16 cellular contexts compared by ENCODE assay signal in the genomic region with DNA sequence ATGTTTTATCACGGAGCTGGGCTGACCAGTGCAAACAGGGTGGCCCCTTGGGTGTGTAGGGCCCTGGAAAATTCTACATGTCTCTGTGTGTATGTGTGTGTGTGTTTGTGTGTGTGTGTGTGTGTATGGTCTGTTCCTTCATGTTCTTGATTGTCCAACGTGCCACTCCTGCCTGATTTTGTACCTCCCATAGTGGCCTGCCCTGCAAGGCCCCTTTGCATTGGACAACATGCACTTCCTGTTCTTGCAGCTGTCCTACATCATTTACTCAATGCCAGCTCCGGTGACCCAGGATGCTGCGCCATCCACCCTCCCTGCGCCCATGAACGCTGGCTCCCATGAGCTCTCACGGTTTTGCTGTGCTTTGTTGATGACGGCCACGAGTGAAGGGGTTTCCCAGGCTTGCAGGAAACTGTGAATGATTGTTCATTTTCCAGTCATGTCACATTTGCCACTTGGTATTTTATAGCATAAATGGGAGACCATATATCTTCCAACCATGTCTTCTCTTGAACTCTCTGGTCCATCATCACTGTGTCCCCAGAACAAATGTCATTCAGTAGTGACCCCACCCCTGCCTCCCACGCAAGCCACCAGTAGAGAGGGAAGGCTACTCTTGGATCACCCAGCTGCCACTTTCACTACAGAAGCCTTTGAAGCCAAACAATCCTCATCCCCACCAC.
DNase-seq lines count a peak whose midpoint lies in the region; ATAC-seq, FAIRE-seq and TF ChIP-seq lines count a peak whose summit lies in the region.
"Had no signal": no experiment of that assay in that cellular context is flagged by ENCODE, and none has a peak within 500 bp of the region (broad histone marks: within the 10 kb centered on the region; RNA-seq: fewer than 3 reads in every experiment).

No MANE protein-coding gene starts in this region.

- DNase-seq in CD4-positive, CD25-positive, alpha-beta regulatory T cell, result peak in 2 of 3 donors; percentile 5 to 41
- peak; percentile 23 for DNase-seq in T-helper 2 cell treated with Interferon-gamma antibody and Interleukin-4, amounts not matched to agents 5 μg/mL and 100 μg/mL, for 36 hours (ENCODE audit: low spot score)
- no peak for DNase-seq in K562 (ENCODE audit: extremely low read depth in 1 of 4, low spot score in 3 of 4)
- DNase-seq in stimulated activated CD4-positive, alpha-beta T cell treated with anti-CD3 and anti-CD28 coated beads, Interleukin-1b, Interleukin-23, amount 100 ng/mL, for 48 hours, result peak; percentile 69
- no peak for DNase-seq in ascending aorta (ENCODE audit: low spot score in 2 of 2)
- no peak for DNase-seq in GOT3 (lab: John Stamatoyannopoulos, UW)
- DNase-seq in amniotic stem cell (lab: John Stamatoyannopoulos, UW), result no peak
- DNase-seq: DMS79 treated with DMSO at 0.1 percent for 48 hours; effector CD4-positive, alpha-beta T cell; KG1; naive thymus-derived CD8-positive, alpha-beta T cell; NCI-H1092 treated with DMSO at 0.1 percent for 48 hours; NCI-H226; tibial artery had no signal

- no peaks in the 10 kb centered on the region for H3K79me2 ChIP-seq in K562 (ENCODE audit: control insufficient read depth, insufficient read depth, low read length)

- POLR2A ChIA-PET in K562 (lab: Yijun Ruan, JAX), result interaction anchor here (1.0 to 1.2 kb wide), 2 partner anchors 12 to 74 kb away, joined by 3 to 4 read pairs; no protein-coding TSS in a partner anchor

- TF ChIP-seq CTCF in K562 (IDR thresholded peaks at IDR 0.05 in 2 of 3, conservative IDR thresholded peaks at IDR 0.05 in 1 of 3; ENCODE audit: insufficient read depth in 2 of 3, low read depth in 1 of 3, low read length in 3 of 3), result no peak
- no peak for TF ChIP-seq CTCF in ascending aorta (IDR thresholded peaks at IDR 0.05)

- TF ChIP-seq EP300 in K562 (IDR thresholded peaks at IDR 0.05; ENCODE audit: low read length), result no peak

- intact Hi-C loops in K562 (cut with micrococcal nuclease), result loop anchor here (5.0 kb wide), 1 partner anchor 73 kb away; no protein-coding TSS in a partner anchor
- intact Hi-C loops in ascending aorta (cut with DNase I), result loop anchor here (10.0 kb wide), 1 partner anchor 100 kb away; no protein-coding TSS in a partner anchor

- peak; percentile 25 to 45 for ATAC-seq in CD4-positive, CD25-positive, alpha-beta regulatory T cell (ENCODE audit: low read depth in 2 of 2)
- ATAC-seq in K562 (no peak; the same call in 2 of the 3 replicates), HG02970 (IDR thresholded peaks at IDR 0.05; ENCODE audit: low FRiP score, unreplicated experiment) (no peak)
- ATAC-seq: HCT116; naive thymus-derived CD8-positive, alpha-beta T cell had no signal

- H3K4me3 Mint-ChIP-seq in CD4-positive, CD25-positive, alpha-beta regulatory T cell, result no peak overlapping the region
- no peak overlapping the region for H3K4me3 Mint-ChIP-seq in T-helper 2 cell treated with Interferon-gamma antibody and Interleukin-4, amounts not matched to agents 5 μg/mL and 100 μg/mL, for 36 hours
- H3K4me3 Mint-ChIP-seq: naive thymus-derived CD8-positive, alpha-beta T cell had no signal

- peak overlapping the region in 2 of 3 donors; percentile 50 to 52 for H3K27ac Mint-ChIP-seq in CD4-positive, CD25-positive, alpha-beta regulatory T cell
- no peak overlapping the region for H3K27ac Mint-ChIP-seq in T-helper 2 cell treated with Interferon-gamma antibody and Interleukin-4, amounts not matched to agents 5 μg/mL and 100 μg/mL, for 36 hours

- no peak for TF ChIP-seq RAD21 in K562 (CRISPR knock-in tag; conservative IDR thresholded peaks at IDR 0.05 in 1 of 2, IDR thresholded peaks at IDR 0.05 in 1 of 2)

- no peaks in the 10 kb centered on the region for H4K20me1 ChIP-seq in K562 (replicated peaks; ENCODE audit: control insufficient read depth, insufficient read depth, low read length)

- no peak overlapping the region for H3K27ac ChIP-seq in CD4-positive, CD25-positive, alpha-beta regulatory T cell (ENCODE audit: insufficient read depth, low read length, poor library complexity, severe bottlenecking)
- no peak overlapping the region for H3K27ac ChIP-seq in K562 (ENCODE audit: extremely low read depth, low read depth, low read length)
- H3K27ac ChIP-seq in ascending aorta, result no peak overlapping the region
- H3K27ac ChIP-seq: tibial artery had no signal

- H3K9ac ChIP-seq in K562 (ENCODE audit: insufficient read depth in 1 of 2, low read depth in 2 of 2, low read length in 2 of 2), result no peak overlapping the region

- peaks cover 0 to 5% (median 0%) of the 10 kb centered on the region in 7 donors for H3K9me3 Mint-ChIP-seq in CD4-positive, CD25-positive, alpha-beta regulatory T cell
- H3K9me3 Mint-ChIP-seq in T-helper 2 cell treated with Interferon-gamma antibody and Interleukin-4, amounts not matched to agents 5 μg/mL and 100 μg/mL, for 36 hours, result no peaks in the 10 kb centered on the region
- H3K9me3 Mint-ChIP-seq: naive thymus-derived CD8-positive, alpha-beta T cell had no signal

- BruUV-seq in K562 (replicated peaks; lab: Mats Ljungman, UMichigan), result no TSS peak

- H3K4me1 Mint-ChIP-seq in CD4-positive, CD25-positive, alpha-beta regulatory T cell, result peaks cover 5 to 26% (median 12%) of the 10 kb centered on the region in 4 donors
- peaks cover 3% of the 10 kb centered on the region for H3K4me1 Mint-ChIP-seq in T-helper 2 cell treated with Interferon-gamma antibody and Interleukin-4, amounts not matched to agents 5 μg/mL and 100 μg/mL, for 36 hours (ENCODE audit: low read depth)

- H2AFZ ChIP-seq in K562 (ENCODE audit: low read depth, low read length), result no peak overlapping the region

- CTCF ChIA-PET in K562 (lab: Yijun Ruan, JAX; ENCODE audit: low intra/inter-chr PET ratio), result no interaction called here

- no peak overlapping the region for H3K4me3 ChIP-seq in CD4-positive, CD25-positive, alpha-beta regulatory T cell (ENCODE audit: low read depth, low read length)
- H3K4me3 ChIP-seq in K562 (no peak overlapping the region), ascending aorta (no peak overlapping the region)
- H3K4me3 ChIP-seq: tibial artery had no signal

- no peaks in the 10 kb centered on the region for H3K36me3 ChIP-seq in CD4-positive, CD25-positive, alpha-beta regulatory T cell (ENCODE audit: control insufficient read depth, insufficient read depth, low read length)
- no peaks in the 10 kb centered on the region for H3K36me3 ChIP-seq in K562 (ENCODE audit: control insufficient read depth, insufficient read depth, low read length)
- no peaks in the 10 kb centered on the region for H3K36me3 ChIP-seq in ascending aorta
- H3K36me3 ChIP-seq: tibial artery had no signal

- H3K27me3 ChIP-seq in CD4-positive, CD25-positive, alpha-beta regulatory T cell (ENCODE audit: control insufficient read depth, insufficient read depth, low read length), result no peaks in the 10 kb centered on the region
- no peaks in the 10 kb centered on the region; a peak in 1 of 5 replicates for H3K27me3 ChIP-seq in K562 (ENCODE audit: control insufficient read depth in 2 of 2, insufficient read depth in 2 of 2, low read length in 2 of 2)
- H3K27me3 ChIP-seq in ascending aorta, result no peaks in the 10 kb centered on the region

- 45% methylated on average over 10 of the region's 10 CpGs for WGBS in K562 (ENCODE audit: insufficient coverage, low coverage, missing lambda C conversion rate)

- H3K9me1 ChIP-seq in K562 (ENCODE audit: control insufficient read depth, insufficient read depth, low read length), result no peaks in the 10 kb centered on the region

- TF ChIP-seq POLR2A in K562 (conservative IDR thresholded peaks at IDR 0.05), result no peak

- no peak for FAIRE-seq in K562 (lab: Jason Lieb, UNC)

- in situ Hi-C loops in K562 (cut with MboI), result no loop called here

- no peaks in the 10 kb centered on the region for H3K27me3 Mint-ChIP-seq in CD4-positive, CD25-positive, alpha-beta regulatory T cell
- H3K27me3 Mint-ChIP-seq in T-helper 2 cell treated with Interferon-gamma antibody and Interleukin-4, amounts not matched to agents 5 μg/mL and 100 μg/mL, for 36 hours (ENCODE audit: low read depth), result no peaks in the 10 kb centered on the region
- H3K27me3 Mint-ChIP-seq: naive thymus-derived CD8-positive, alpha-beta T cell had no signal

- no peaks in the 10 kb centered on the region for H3K36me3 Mint-ChIP-seq in CD4-positive, CD25-positive, alpha-beta regulatory T cell
- no peaks in the 10 kb centered on the region for H3K36me3 Mint-ChIP-seq in T-helper 2 cell treated with Interferon-gamma antibody and Interleukin-4, amounts not matched to agents 5 μg/mL and 100 μg/mL, for 36 hours (ENCODE audit: low read depth)
- H3K36me3 Mint-ChIP-seq: naive thymus-derived CD8-positive, alpha-beta T cell had no signal

- peaks cover 4% of the 10 kb centered on the region for H3K4me1 ChIP-seq in CD4-positive, CD25-positive, alpha-beta regulatory T cell (ENCODE audit: control insufficient read depth, insufficient read depth, low read length, poor library complexity, severe bottlenecking)
- H3K4me1 ChIP-seq in K562 (replicated peaks in 1 of 2; ENCODE audit: control insufficient read depth in 2 of 2, insufficient read depth in 2 of 2, low read length in 2 of 2), result peaks cover 1 to 5% of the 10 kb centered on the region in 2 experiments; a peak in 4 of 5 replicates
- peaks cover 0 to 8% of the 10 kb centered on the region in 2 donors for H3K4me1 ChIP-seq in ascending aorta

- H3K4me2 ChIP-seq in K562 (ENCODE audit: insufficient read depth, low read length), result no peak overlapping the region

- H3K9me3 ChIP-seq in CD4-positive, CD25-positive, alpha-beta regulatory T cell (ENCODE audit: control insufficient read depth in 2 of 2, low read length in 2 of 2), result no peaks in the 10 kb centered on the region
- H3K9me3 ChIP-seq in K562 (replicated peaks; ENCODE audit: control insufficient read depth, insufficient read depth, low read depth, low read length) (no peaks in the 10 kb centered on the region), ascending aorta (no peaks in the 10 kb centered on the region)
- H3K9me3 ChIP-seq: tibial artery had no signal

TF ChIP-seq in K562, 482 proteins besides CTCF, POLR2A, EP300 and RAD21 (continues in another document):
- TF ChIP-seq TBP (optimal IDR thresholded peaks at IDR 0.05; ENCODE audit: low read depth, low read length), result no peak
- TF ChIP-seq SNRNP70 (optimal IDR thresholded peaks at IDR 0.05; ENCODE audit: low read depth, low read length), result no peak
- peak; percentile 52; the same call in 1 of the 2 replicates for TF ChIP-seq SPI1 (IDR thresholded peaks at IDR 0.05; ENCODE audit: borderline replicate concordance, low read depth, low read length)
- TF ChIP-seq, protein P1, sequence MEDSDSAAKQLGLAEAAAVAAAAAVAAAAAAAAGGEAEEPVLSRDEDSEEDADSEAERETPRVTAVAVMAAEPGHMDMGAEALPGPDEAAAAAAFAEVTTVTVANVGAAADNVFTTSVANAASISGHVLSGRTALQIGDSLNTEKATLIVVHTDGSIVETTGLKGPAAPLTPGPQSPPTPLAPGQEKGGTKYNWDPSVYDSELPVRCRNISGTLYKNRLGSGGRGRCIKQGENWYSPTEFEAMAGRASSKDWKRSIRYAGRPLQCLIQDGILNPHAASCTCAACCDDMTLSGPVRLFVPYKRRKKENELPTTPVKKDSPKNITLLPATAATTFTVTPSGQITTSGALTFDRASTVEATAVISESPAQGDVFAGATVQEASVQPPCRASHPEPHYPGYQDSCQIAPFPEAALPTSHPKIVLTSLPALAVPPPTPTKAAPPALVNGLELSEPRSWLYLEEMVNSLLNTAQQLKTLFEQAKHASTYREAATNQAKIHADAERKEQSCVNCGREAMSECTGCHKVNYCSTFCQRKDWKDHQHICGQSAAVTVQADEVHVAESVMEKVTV (CRISPR knock-in tag; IDR thresholded peaks at IDR 0.05), result no peak

Comparison
In these comparisons a context has a peak if more than half of its experiments do, and no peak if none do; other contexts are left out.
1. ATAC-seq: peak in CD4-positive, CD25-positive, alpha-beta regulatory T cell (2 of 2); none in K562 (single experiment) and HG02970 (single experiment).
2. DNase-seq: peak in CD4-positive, CD25-positive, alpha-beta regulatory T cell (2 of 3), T-helper 2 cell treated with Interferon-gamma antibody and Interleukin-4, amounts not matched to agents 5 μg/mL and 100 μg/mL, for 36 hours (single experiment) and stimulated activated CD4-positive, alpha-beta T cell treated with anti-CD3 and anti-CD28 coated beads, Interleukin-1b, Interleukin-23, amount 100 ng/mL, for 48 hours (single experiment); none in K562 (0 of 4), ascending aorta (0 of 2), GOT3 (single experiment) and amniotic stem cell (single experiment).